8 cellular contexts compared by ENCODE assay signal in genomic region chr11:108115495-108116140, GRCh38. TPM values are rescaled to one million over a fixed set of nuclear protein-coding genes. Genes with fewer than 3 reads are reported as not detected.
DNase-seq lines count a peak whose midpoint lies in the region; ATAC-seq, FAIRE-seq and TF ChIP-seq lines count a peak whose summit lies in the region.

No MANE protein-coding gene starts in this region.

- peak; percentile 22 for ATAC-seq in HepG2
- ATAC-seq in upper lobe of right lung, result peak; percentile 85
- ATAC-seq in HG03095 (IDR thresholded peaks at IDR 0.05; ENCODE audit: unreplicated experiment), result no peak

- no peak for TF ChIP-seq EP300 in HepG2 (IDR thresholded peaks at IDR 0.05; ENCODE audit: low read depth in 2 of 2, low read length in 2 of 2)
- no peak for TF ChIP-seq EP300 in HepG2 (CRISPR knock-in tag; IDR thresholded peaks at IDR 0.05; ENCODE audit: borderline replicate concordance)

- peaks cover 2% of the 10 kb centered on the region for H3K4me1 ChIP-seq in HepG2 (ENCODE audit: insufficient read depth, low read length)
- peaks cover 4% of the 10 kb centered on the region for H3K4me1 ChIP-seq in upper lobe of right lung

- H3K4me2 ChIP-seq in HepG2 (ENCODE audit: low read depth, low read length), result no peak overlapping the region

- DNase-seq in DMS53 treated with DMSO at 0.1 percent for 48 hours (lab: John Stamatoyannopoulos, UW; ENCODE audit: unreplicated experiment), result peak; percentile 90
- DNase-seq in NCI-H2107 treated with DMSO at 0.1 percent for 48 hours (lab: John Stamatoyannopoulos, UW; ENCODE audit: unreplicated experiment), result peak; percentile 78
- DNase-seq in choroid plexus epithelial cell (ENCODE audit: low read depth), result peak; percentile 89
- no peak for DNase-seq in HepG2 (ENCODE audit: low spot score)
- peak; percentile 85 for DNase-seq in upper lobe of right lung
- DNase-seq in effector CD4-positive, alpha-beta T cell, result no peak
- no peak for DNase-seq in ecto neural progenitor cell (ENCODE audit: low spot score)

- BruUV-seq in HepG2 (replicated peaks; lab: Mats Ljungman, UMichigan), result no TSS peak

- no peak for FAIRE-seq in HepG2 (lab: Jason Lieb, UNC)

- in situ Hi-C loops in HepG2 (cut with HindIII; ENCODE audit: extremely low pct_ligation_motif_present, low pct_unique_long_range_greater_than_20kb), result no loop called here

- H3K36me3 ChIP-seq in HepG2 (replicated peaks in 1 of 2; ENCODE audit: control insufficient read depth in 1 of 2, insufficient read depth in 2 of 2, low read length in 2 of 2) (no peaks in the 10 kb centered on the region), upper lobe of right lung (no peaks in the 10 kb centered on the region)

- 60% methylated on average over 5 of the region's 5 CpGs for WGBS in HepG2 (ENCODE audit: low lambda C conversion rate)

- no peaks in the 10 kb centered on the region for H3K79me2 ChIP-seq in HepG2 (ENCODE audit: insufficient read depth, low read length)

- H3K9ac ChIP-seq in HepG2 (ENCODE audit: insufficient read depth, low read depth, low read length), result no peak overlapping the region

- H2AFZ ChIP-seq in HepG2 (ENCODE audit: low read length), result no peak overlapping the region

- H4K20me1 ChIP-seq in HepG2 (ENCODE audit: insufficient read depth, low read length), result no peaks in the 10 kb centered on the region

- H3K4me3 ChIP-seq in choroid plexus epithelial cell (ENCODE audit: low read depth, low read length) (no peak overlapping the region), HepG2 (replicated peaks in 1 of 3; ENCODE audit: insufficient read depth in 1 of 3, low read depth in 2 of 3, low read length in 3 of 3) (no peak overlapping the region), upper lobe of right lung (no peak overlapping the region)

- POLR2A ChIA-PET in HepG2 (lab: Yijun Ruan, JAX), result no interaction called here

- H3K27me3 ChIP-seq in HepG2 (ENCODE audit: control insufficient read depth in 1 of 2, insufficient read depth in 2 of 2, low read length in 2 of 2), result no peaks in the 10 kb centered on the region
- no peaks in the 10 kb centered on the region for H3K27me3 ChIP-seq in upper lobe of right lung

- CTCF ChIA-PET in HepG2 (lab: Yijun Ruan, JAX; ENCODE audit: low intra/inter-chr PET ratio, low total read pairs), result no interaction called here

- no peak for TF ChIP-seq CTCF in choroid plexus epithelial cell (conservative IDR thresholded peaks at IDR 0.05; ENCODE audit: low read depth, low read length)
- no peak for TF ChIP-seq CTCF in HepG2 (CRISPR knock-in tag; IDR thresholded peaks at IDR 0.05)
- TF ChIP-seq CTCF in upper lobe of right lung (IDR thresholded peaks at IDR 0.05), result no peak

- TF ChIP-seq RAD21 in HepG2 (CRISPR knock-in tag; IDR thresholded peaks at IDR 0.05), result no peak

- H3K9me3 ChIP-seq in HepG2 (ENCODE audit: low read length) (no peaks in the 10 kb centered on the region), upper lobe of right lung (no peaks in the 10 kb centered on the region)

- intact Hi-C loops in HepG2 (cut with micrococcal nuclease; ENCODE audit: unreplicated experiment) (loop anchor here (2.0 kb wide), 1 partner anchor 533 kb away; no protein-coding TSS in a partner anchor), upper lobe of right lung (cut with DNase I) (no loop called here)

- no peak overlapping the region for H3K27ac ChIP-seq in HepG2 (ENCODE audit: extremely low read length, insufficient read depth, low read length)
- H3K27ac ChIP-seq in upper lobe of right lung, result peak overlapping the region; percentile 47

- no peak for TF ChIP-seq POLR2A in HepG2 (IDR thresholded peaks at IDR 0.05; ENCODE audit: insufficient read depth in 1 of 2, low read depth in 2 of 2, low read length in 2 of 2)

TF ChIP-seq in HepG2, 621 proteins besides CTCF, POLR2A, EP300 and RAD21:
- TF ChIP-seq SAP130 (CRISPR knock-in tag; IDR thresholded peaks at IDR 0.05; ENCODE audit: low read depth) (no peak), ZNF652 (CRISPR knock-in tag; IDR thresholded peaks at IDR 0.05; ENCODE audit: borderline replicate concordance, low read depth) (peak; percentile 65; the same call in 1 of the 2 replicates), ZNF770 (CRISPR knock-in tag; IDR thresholded peaks at IDR 0.05) (no peak), TOPORS (CRISPR knock-in tag; IDR thresholded peaks at IDR 0.05) (no peak), GATAD1 (CRISPR knock-in tag; IDR thresholded peaks at IDR 0.05) (no peak), KAT8 (CRISPR knock-in tag; IDR thresholded peaks at IDR 0.05) (no peak), CBX5 (CRISPR knock-in tag; IDR thresholded peaks at IDR 0.05; ENCODE audit: borderline replicate concordance) (no peak), MZF1 (CRISPR knock-in tag; IDR thresholded peaks at IDR 0.05; ENCODE audit: borderline replicate concordance) (no peak), HNRNPH1 (optimal IDR thresholded peaks at IDR 0.05; ENCODE audit: low read depth, low read length) (no peak)
TF ChIP-seq in HepG2: peak in this region for 1.

RNA-seq across cellular contexts. Expression of gene ACAT1, which starts 5.7 kb away (rescaled TPM):
- total RNA-seq in HepG2 (2016; rRNA removed; fragmentation: Illumina TruSeq; extraction: Trizol) (165 and 181 TPM in 2 replicates), upper lobe of right lung (68.4 TPM)
- 33.8 and 40.2 TPM in 2 replicates for total RNA-seq in HepG2 (2016; cell fraction: cytosol; rRNA removed; fragmentation: Illumina TruSeq; extraction: Trizol; ENCODE audit: low read depth)
- total RNA-seq in HepG2 (2016; cell fraction: insoluble cytoplasmic fraction; rRNA removed; fragmentation: Illumina TruSeq; extraction: Trizol), result 169 and 171 TPM in 2 replicates
- total RNA-seq in HepG2 (2016; cell fraction: membrane; rRNA removed; fragmentation: Illumina TruSeq; extraction: Trizol), result 43.6 and 52.2 TPM in 2 replicates
- total RNA-seq in HepG2 (2016; cell fraction: nucleus; rRNA removed; fragmentation: Illumina TruSeq; extraction: Trizol), result 70.7 and 80.6 TPM in 2 replicates
- 61.1 and 103 TPM in 2 replicates for polyA plus RNA-seq in HepG2 (2011; rRNA removed)
- polyA plus RNA-seq in HepG2 (2011; cell fraction: cytosol; rRNA removed), result 54.7 and 55.0 TPM in 2 replicates
- polyA plus RNA-seq in HepG2 (2011; cell fraction: nucleus; rRNA removed), result 14.4 and 15.8 TPM in 2 replicates
- 55.5 and 70.1 TPM in 2 replicates for polyA plus RNA-seq in HepG2 (2012)
- 18.2 and 19.6 TPM in 2 replicates for polyA plus RNA-seq in HepG2 (2016; cell fraction: cytosol; fragmentation: Illumina TruSeq; extraction: Trizol; ENCODE audit: low read depth)
- 149 and 162 TPM in 2 replicates for polyA plus RNA-seq in HepG2 (2016; cell fraction: insoluble cytoplasmic fraction; fragmentation: Illumina TruSeq; extraction: Trizol; ENCODE audit: low read depth)
- polyA plus RNA-seq in HepG2 (2016; cell fraction: membrane; fragmentation: Illumina TruSeq; extraction: Trizol; ENCODE audit: low read depth), result 25.8 and 27.5 TPM in 2 replicates
- polyA plus RNA-seq in HepG2 (2016; cell fraction: nucleus; fragmentation: Illumina TruSeq; extraction: Trizol; ENCODE audit: insufficient read depth, low read depth), result 78.0 and 80.5 TPM in 2 replicates
- 45.7 and 49.8 TPM in 2 replicates for polyA minus RNA-seq in HepG2 (2011; rRNA and poly(A)+ RNA removed; ENCODE audit: low replicate concordance)
- polyA minus RNA-seq in HepG2 (2011; cell fraction: cytosol; rRNA and poly(A)+ RNA removed), result 49.8 and 68.9 TPM in 2 replicates
- polyA minus RNA-seq in HepG2 (2011; cell fraction: nucleus; rRNA and poly(A)+ RNA removed), result 35.7 and 41.6 TPM in 2 replicates

Comparison
In these comparisons a context has a peak if more than half of its experiments do, and no peak if none do; other contexts are left out.
1. DNase-seq: peak in DMS53 treated with DMSO at 0.1 percent for 48 hours (single experiment), NCI-H2107 treated with DMSO at 0.1 percent for 48 hours (single experiment), choroid plexus epithelial cell (single experiment) and upper lobe of right lung (single experiment); none in HepG2 (single experiment), effector CD4-positive, alpha-beta T cell (single experiment) and ecto neural progenitor cell (single experiment).